In the genomic region with DNA sequence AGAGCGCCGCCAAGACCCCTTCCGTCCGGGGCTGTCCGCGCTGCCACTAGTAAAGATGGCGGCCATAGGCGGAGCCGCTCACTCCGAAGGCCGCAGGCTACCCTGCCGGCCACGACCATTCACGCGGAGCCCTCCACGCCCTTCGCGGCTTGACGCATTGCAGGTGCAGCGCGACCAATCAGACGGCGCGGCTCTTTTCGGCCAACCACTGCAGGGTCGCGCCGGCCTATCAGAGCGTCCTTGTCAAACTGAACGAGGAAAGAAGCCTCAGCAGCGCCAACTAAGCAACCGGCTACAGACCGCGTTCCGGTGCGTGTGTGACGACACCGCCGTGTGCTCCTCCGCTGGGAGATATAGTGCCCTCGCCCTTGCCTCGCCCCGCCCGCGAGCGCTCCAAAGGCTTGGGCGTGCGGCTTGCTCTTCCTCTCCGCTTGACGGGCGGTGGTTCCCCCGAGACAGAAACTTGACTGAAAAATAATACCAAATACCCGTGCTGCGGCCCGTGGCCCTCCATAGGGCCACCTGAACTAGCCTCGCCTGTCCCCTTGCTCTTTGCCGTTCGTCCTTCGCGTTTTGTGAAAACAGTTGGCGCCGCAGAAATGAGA, we compare ENCODE assay signal across 1 cellular context.
A peak's percentile ranks its signal among the peaks of the same experiment; 100 is the strongest.
TF ChIP-seq lines count a peak whose summit lies in the region.

No MANE protein-coding gene starts in this region.

TF ChIP-seq in K562, 482 proteins besides CTCF, POLR2A, EP300 and RAD21 (continued from another document and continues in another):
- TF ChIP-seq, protein P1, sequence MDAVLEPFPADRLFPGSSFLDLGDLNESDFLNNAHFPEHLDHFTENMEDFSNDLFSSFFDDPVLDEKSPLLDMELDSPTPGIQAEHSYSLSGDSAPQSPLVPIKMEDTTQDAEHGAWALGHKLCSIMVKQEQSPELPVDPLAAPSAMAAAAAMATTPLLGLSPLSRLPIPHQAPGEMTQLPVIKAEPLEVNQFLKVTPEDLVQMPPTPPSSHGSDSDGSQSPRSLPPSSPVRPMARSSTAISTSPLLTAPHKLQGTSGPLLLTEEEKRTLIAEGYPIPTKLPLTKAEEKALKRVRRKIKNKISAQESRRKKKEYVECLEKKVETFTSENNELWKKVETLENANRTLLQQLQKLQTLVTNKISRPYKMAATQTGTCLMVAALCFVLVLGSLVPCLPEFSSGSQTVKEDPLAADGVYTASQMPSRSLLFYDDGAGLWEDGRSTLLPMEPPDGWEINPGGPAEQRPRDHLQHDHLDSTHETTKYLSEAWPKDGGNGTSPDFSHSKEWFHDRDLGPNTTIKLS (IDR thresholded peaks at IDR 0.05; ENCODE audit: borderline replicate concordance, low read depth): peak; percentile 98
- no peak for TF ChIP-seq HMG20B (CRISPR knock-in tag; IDR thresholded peaks at IDR 0.05)
- TF ChIP-seq, protein P2, sequence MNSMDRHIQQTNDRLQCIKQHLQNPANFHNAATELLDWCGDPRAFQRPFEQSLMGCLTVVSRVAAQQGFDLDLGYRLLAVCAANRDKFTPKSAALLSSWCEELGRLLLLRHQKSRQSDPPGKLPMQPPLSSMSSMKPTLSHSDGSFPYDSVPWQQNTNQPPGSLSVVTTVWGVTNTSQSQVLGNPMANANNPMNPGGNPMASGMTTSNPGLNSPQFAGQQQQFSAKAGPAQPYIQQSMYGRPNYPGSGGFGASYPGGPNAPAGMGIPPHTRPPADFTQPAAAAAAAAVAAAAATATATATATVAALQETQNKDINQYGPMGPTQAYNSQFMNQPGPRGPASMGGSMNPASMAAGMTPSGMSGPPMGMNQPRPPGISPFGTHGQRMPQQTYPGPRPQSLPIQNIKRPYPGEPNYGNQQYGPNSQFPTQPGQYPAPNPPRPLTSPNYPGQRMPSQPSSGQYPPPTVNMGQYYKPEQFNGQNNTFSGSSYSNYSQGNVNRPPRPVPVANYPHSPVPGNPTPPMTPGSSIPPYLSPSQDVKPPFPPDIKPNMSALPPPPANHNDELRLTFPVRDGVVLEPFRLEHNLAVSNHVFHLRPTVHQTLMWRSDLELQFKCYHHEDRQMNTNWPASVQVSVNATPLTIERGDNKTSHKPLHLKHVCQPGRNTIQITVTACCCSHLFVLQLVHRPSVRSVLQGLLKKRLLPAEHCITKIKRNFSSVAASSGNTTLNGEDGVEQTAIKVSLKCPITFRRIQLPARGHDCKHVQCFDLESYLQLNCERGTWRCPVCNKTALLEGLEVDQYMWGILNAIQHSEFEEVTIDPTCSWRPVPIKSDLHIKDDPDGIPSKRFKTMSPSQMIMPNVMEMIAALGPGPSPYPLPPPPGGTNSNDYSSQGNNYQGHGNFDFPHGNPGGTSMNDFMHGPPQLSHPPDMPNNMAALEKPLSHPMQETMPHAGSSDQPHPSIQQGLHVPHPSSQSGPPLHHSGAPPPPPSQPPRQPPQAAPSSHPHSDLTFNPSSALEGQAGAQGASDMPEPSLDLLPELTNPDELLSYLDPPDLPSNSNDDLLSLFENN (IDR thresholded peaks at IDR 0.05; ENCODE audit: low read depth in 2 of 2, low read length in 2 of 2): no peak; a peak in 1 of 4 replicates
- TF ChIP-seq, protein P3, sequence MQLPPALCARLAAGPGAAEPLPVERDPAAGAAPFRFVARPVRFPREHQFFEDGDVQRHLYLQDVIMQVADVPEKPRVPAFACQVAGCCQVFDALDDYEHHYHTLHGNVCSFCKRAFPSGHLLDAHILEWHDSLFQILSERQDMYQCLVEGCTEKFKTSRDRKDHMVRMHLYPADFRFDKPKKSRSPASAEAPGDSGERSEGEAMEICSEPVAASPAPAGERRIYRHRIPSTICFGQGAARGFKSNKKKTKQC (CRISPR knock-in tag; IDR thresholded peaks at IDR 0.05): no peak
- TF ChIP-seq ZZZ3 (IDR thresholded peaks at IDR 0.05): no peak
- TF ChIP-seq CEBPG (CRISPR knock-in tag; IDR thresholded peaks at IDR 0.05): peak; percentile 66; the same call in 1 of the 2 replicates
- TF ChIP-seq CEBPG (tag; conservative IDR thresholded peaks at IDR 0.05 in 1 of 2, IDR thresholded peaks at IDR 0.05 in 1 of 2): peak in 1 of 2 experiments; percentile 71; a peak in 2 of 4 replicates
- TF ChIP-seq ZKSCAN8 (CRISPR knock-in tag; IDR thresholded peaks at IDR 0.05): peak; percentile 92
- TF ChIP-seq U2AF2 (optimal IDR thresholded peaks at IDR 0.05; ENCODE audit: low read depth, low read length): no peak
- TF ChIP-seq, protein P4, sequence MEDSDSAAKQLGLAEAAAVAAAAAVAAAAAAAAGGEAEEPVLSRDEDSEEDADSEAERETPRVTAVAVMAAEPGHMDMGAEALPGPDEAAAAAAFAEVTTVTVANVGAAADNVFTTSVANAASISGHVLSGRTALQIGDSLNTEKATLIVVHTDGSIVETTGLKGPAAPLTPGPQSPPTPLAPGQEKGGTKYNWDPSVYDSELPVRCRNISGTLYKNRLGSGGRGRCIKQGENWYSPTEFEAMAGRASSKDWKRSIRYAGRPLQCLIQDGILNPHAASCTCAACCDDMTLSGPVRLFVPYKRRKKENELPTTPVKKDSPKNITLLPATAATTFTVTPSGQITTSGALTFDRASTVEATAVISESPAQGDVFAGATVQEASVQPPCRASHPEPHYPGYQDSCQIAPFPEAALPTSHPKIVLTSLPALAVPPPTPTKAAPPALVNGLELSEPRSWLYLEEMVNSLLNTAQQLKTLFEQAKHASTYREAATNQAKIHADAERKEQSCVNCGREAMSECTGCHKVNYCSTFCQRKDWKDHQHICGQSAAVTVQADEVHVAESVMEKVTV (CRISPR knock-in tag; IDR thresholded peaks at IDR 0.05): no peak
- peak in 1 of 2 experiments; percentile 65; a peak in 2 of 4 replicates for TF ChIP-seq NRF1 (conservative IDR thresholded peaks at IDR 0.05 in 1 of 2, IDR thresholded peaks at IDR 0.05 in 1 of 2)
- TF ChIP-seq, protein P5, sequence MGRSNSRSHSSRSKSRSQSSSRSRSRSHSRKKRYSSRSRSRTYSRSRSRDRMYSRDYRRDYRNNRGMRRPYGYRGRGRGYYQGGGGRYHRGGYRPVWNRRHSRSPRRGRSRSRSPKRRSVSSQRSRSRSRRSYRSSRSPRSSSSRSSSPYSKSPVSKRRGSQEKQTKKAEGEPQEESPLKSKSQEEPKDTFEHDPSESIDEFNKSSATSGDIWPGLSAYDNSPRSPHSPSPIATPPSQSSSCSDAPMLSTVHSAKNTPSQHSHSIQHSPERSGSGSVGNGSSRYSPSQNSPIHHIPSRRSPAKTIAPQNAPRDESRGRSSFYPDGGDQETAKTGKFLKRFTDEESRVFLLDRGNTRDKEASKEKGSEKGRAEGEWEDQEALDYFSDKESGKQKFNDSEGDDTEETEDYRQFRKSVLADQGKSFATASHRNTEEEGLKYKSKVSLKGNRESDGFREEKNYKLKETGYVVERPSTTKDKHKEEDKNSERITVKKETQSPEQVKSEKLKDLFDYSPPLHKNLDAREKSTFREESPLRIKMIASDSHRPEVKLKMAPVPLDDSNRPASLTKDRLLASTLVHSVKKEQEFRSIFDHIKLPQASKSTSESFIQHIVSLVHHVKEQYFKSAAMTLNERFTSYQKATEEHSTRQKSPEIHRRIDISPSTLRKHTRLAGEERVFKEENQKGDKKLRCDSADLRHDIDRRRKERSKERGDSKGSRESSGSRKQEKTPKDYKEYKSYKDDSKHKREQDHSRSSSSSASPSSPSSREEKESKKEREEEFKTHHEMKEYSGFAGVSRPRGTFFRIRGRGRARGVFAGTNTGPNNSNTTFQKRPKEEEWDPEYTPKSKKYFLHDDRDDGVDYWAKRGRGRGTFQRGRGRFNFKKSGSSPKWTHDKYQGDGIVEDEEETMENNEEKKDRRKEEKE (IDR thresholded peaks at IDR 0.05; ENCODE audit: borderline replicate concordance in 1 of 2, control insufficient read depth in 1 of 2, low read depth in 2 of 2, low read length in 1 of 2): no peak
- TF ChIP-seq NCOA4 (IDR thresholded peaks at IDR 0.05; ENCODE audit: partially characterized antibody): no peak
- TF ChIP-seq, protein P6, sequence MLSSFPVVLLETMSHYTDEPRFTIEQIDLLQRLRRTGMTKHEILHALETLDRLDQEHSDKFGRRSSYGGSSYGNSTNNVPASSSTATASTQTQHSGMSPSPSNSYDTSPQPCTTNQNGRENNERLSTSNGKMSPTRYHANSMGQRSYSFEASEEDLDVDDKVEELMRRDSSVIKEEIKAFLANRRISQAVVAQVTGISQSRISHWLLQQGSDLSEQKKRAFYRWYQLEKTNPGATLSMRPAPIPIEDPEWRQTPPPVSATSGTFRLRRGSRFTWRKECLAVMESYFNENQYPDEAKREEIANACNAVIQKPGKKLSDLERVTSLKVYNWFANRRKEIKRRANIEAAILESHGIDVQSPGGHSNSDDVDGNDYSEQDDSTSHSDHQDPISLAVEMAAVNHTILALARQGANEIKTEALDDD (IDR thresholded peaks at IDR 0.05): no peak
- no peak for TF ChIP-seq BMI1 (IDR thresholded peaks at IDR 0.05; ENCODE audit: low read length)
- TF ChIP-seq NELFE (IDR thresholded peaks at IDR 0.05; ENCODE audit: insufficient read depth, insufficient read length): no peak
- TF ChIP-seq TAF7 (tag; IDR thresholded peaks at IDR 0.05): peak; percentile 89
- TF ChIP-seq, protein P7, sequence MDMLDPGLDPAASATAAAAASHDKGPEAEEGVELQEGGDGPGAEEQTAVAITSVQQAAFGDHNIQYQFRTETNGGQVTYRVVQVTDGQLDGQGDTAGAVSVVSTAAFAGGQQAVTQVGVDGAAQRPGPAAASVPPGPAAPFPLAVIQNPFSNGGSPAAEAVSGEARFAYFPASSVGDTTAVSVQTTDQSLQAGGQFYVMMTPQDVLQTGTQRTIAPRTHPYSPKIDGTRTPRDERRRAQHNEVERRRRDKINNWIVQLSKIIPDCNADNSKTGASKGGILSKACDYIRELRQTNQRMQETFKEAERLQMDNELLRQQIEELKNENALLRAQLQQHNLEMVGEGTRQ (CRISPR knock-in tag; IDR thresholded peaks at IDR 0.05): no peak
- TF ChIP-seq ZNF561 (CRISPR knock-in tag; conservative IDR thresholded peaks at IDR 0.05): no peak
- TF ChIP-seq FOXK1 (CRISPR knock-in tag; IDR thresholded peaks at IDR 0.05; ENCODE audit: borderline replicate concordance): peak; percentile 51; the same call in 1 of the 2 replicates
- TF ChIP-seq, protein P8, sequence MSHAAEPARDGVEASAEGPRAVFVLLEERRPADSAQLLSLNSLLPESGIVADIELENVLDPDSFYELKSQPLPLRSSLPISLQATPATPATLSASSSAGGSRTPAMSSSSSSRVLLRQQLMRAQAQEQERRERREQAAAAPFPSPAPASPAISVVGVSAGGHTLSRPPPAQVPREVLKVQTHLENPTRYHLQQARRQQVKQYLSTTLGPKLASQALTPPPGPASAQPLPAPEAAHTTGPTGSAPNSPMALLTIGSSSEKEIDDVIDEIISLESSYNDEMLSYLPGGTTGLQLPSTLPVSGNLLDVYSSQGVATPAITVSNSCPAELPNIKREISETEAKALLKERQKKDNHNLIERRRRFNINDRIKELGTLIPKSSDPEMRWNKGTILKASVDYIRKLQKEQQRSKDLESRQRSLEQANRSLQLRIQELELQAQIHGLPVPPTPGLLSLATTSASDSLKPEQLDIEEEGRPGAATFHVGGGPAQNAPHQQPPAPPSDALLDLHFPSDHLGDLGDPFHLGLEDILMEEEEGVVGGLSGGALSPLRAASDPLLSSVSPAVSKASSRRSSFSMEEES (CRISPR knock-in tag; IDR thresholded peaks at IDR 0.05): no peak
- TF ChIP-seq CREB1 (IDR thresholded peaks at IDR 0.05): peak; percentile 93
- TF ChIP-seq CREB1 (CRISPR knock-in tag; IDR thresholded peaks at IDR 0.05): peak; percentile 93
- TF ChIP-seq, protein P9, sequence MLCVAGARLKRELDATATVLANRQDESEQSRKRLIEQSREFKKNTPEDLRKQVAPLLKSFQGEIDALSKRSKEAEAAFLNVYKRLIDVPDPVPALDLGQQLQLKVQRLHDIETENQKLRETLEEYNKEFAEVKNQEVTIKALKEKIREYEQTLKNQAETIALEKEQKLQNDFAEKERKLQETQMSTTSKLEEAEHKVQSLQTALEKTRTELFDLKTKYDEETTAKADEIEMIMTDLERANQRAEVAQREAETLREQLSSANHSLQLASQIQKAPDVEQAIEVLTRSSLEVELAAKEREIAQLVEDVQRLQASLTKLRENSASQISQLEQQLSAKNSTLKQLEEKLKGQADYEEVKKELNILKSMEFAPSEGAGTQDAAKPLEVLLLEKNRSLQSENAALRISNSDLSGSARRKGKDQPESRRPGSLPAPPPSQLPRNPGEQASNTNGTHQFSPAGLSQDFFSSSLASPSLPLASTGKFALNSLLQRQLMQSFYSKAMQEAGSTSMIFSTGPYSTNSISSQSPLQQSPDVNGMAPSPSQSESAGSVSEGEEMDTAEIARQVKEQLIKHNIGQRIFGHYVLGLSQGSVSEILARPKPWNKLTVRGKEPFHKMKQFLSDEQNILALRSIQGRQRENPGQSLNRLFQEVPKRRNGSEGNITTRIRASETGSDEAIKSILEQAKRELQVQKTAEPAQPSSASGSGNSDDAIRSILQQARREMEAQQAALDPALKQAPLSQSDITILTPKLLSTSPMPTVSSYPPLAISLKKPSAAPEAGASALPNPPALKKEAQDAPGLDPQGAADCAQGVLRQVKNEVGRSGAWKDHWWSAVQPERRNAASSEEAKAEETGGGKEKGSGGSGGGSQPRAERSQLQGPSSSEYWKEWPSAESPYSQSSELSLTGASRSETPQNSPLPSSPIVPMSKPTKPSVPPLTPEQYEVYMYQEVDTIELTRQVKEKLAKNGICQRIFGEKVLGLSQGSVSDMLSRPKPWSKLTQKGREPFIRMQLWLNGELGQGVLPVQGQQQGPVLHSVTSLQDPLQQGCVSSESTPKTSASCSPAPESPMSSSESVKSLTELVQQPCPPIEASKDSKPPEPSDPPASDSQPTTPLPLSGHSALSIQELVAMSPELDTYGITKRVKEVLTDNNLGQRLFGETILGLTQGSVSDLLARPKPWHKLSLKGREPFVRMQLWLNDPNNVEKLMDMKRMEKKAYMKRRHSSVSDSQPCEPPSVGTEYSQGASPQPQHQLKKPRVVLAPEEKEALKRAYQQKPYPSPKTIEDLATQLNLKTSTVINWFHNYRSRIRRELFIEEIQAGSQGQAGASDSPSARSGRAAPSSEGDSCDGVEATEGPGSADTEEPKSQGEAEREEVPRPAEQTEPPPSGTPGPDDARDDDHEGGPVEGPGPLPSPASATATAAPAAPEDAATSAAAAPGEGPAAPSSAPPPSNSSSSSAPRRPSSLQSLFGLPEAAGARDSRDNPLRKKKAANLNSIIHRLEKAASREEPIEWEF (CRISPR knock-in tag; IDR thresholded peaks at IDR 0.05): no peak
- no peak for TF ChIP-seq ZNF23 (CRISPR knock-in tag; IDR thresholded peaks at IDR 0.05)
- TF ChIP-seq, protein P10, sequence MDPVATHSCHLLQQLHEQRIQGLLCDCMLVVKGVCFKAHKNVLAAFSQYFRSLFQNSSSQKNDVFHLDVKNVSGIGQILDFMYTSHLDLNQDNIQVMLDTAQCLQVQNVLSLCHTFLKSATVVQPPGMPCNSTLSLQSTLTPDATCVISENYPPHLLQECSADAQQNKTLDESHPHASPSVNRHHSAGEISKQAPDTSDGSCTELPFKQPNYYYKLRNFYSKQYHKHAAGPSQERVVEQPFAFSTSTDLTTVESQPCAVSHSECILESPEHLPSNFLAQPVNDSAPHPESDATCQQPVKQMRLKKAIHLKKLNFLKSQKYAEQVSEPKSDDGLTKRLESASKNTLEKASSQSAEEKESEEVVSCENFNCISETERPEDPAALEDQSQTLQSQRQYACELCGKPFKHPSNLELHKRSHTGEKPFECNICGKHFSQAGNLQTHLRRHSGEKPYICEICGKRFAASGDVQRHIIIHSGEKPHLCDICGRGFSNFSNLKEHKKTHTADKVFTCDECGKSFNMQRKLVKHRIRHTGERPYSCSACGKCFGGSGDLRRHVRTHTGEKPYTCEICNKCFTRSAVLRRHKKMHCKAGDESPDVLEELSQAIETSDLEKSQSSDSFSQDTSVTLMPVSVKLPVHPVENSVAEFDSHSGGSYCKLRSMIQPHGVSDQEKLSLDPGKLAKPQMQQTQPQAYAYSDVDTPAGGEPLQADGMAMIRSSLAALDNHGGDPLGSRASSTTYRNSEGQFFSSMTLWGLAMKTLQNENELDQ (CRISPR knock-in tag; IDR thresholded peaks at IDR 0.05; ENCODE audit: borderline replicate concordance): no peak
- TF ChIP-seq, protein P11, sequence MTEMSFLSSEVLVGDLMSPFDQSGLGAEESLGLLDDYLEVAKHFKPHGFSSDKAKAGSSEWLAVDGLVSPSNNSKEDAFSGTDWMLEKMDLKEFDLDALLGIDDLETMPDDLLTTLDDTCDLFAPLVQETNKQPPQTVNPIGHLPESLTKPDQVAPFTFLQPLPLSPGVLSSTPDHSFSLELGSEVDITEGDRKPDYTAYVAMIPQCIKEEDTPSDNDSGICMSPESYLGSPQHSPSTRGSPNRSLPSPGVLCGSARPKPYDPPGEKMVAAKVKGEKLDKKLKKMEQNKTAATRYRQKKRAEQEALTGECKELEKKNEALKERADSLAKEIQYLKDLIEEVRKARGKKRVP (CRISPR knock-in tag; IDR thresholded peaks at IDR 0.05): no peak
